ENCODE assay signal across 11 cellular contexts in the genomic region with DNA sequence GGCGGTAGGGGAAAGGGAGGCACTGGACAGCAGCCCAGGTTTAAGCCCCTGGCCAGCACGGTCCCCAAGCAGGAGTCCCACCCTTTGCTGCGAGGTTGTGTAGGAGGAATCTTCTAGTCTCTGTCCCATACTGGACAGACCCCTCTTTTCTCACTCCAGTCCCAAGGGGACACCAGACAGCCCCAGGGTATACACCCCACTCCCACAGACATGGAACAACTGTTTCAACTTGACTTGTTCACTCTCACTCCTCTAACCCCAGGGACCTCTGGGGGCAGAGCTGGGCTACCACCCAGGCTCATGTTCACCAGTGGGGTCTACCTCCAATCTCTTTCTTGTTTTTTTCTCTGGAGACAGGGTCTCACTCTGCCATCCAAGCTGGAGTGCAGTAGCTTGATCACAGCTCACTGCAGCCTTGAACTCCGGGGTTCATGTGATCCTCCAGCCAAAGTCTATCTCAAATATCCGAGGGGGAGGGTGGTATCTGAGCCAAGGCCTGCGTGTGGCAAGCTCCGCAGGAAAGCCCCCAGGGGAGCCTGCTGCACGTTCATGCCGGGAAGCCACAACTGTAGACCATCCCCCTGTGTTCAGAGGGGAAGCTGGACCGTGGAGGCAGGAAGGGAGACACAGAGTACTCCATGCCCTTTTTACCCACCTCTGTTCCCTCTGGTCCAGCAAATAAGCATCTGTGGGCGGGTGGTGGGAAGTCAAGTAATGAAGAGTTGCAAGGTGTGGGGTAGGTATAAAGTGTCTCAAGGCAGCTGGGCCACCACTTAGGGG. TPM values are rescaled to one million over a fixed set of nuclear protein-coding genes. Genes with fewer than 3 reads are reported as not detected.
A peak's percentile ranks its signal among the peaks of the same experiment; 100 is the strongest.
DNase-seq lines count a peak whose midpoint lies in the region; ATAC-seq and TF ChIP-seq lines count a peak whose summit lies in the region.
"Had no signal": no experiment of that assay in that cellular context is flagged by ENCODE, and none has a peak within 500 bp of the region (broad histone marks: within the 10 kb centered on the region; RNA-seq: fewer than 3 reads in every experiment).

No MANE protein-coding gene starts in this region.

- peaks cover 19% of the 10 kb centered on the region for H3K4me1 ChIP-seq in hepatocyte (ENCODE audit: insufficient read depth)

- no peaks in the 10 kb centered on the region for H3K27me3 ChIP-seq in hepatocyte
- H3K27me3 ChIP-seq: esophagus muscularis mucosa had no signal

- no peak overlapping the region for H3K27ac ChIP-seq in hepatocyte

- TF ChIP-seq CTCF in activated B cell treated with CpG ODN at 0.5 μM for 24 hours (IDR thresholded peaks at IDR 0.05) (no peak), hepatocyte (IDR thresholded peaks at IDR 0.05; ENCODE audit: poor library complexity) (no peak)

- peaks cover 33% of the 10 kb centered on the region for H3K4me1 Mint-ChIP-seq in activated T-cell treated with anti-CD3 and anti-CD28 coated beads, Interleukin-2, amount 50 U/mL, for 24 hours (ENCODE audit: low read depth)
- peaks cover 34% of the 10 kb centered on the region for H3K4me1 Mint-ChIP-seq in activated B cell treated with CpG ODN at 0.5 μM for 24 hours
- peaks cover 44% of the 10 kb centered on the region for H3K4me1 Mint-ChIP-seq in stimulated activated naive CD8-positive, alpha-beta T cell treated with anti-CD3 and anti-CD28 coated beads, Interleukin-15, amount 100 ng/mL, for 72 hours

- no peaks in the 10 kb centered on the region for H3K9me3 ChIP-seq in hepatocyte (ENCODE audit: low read depth)
- H3K9me3 ChIP-seq: esophagus muscularis mucosa had no signal

- H2AFZ ChIP-seq in hepatocyte: no peak overlapping the region

- peak overlapping the region; percentile 88 for H3K4me2 ChIP-seq in hepatocyte

- H3K36me3 ChIP-seq in hepatocyte (replicated peaks; ENCODE audit: insufficient read depth, low read depth): no peaks in the 10 kb centered on the region

- no peaks in the 10 kb centered on the region for H3K9me2 ChIP-seq in hepatocyte (replicated peaks; ENCODE audit: insufficient read depth)

- H4K20me1 ChIP-seq in hepatocyte (ENCODE audit: insufficient read depth, poor library complexity, severe bottlenecking): no peaks in the 10 kb centered on the region

- H3K79me2 ChIP-seq in hepatocyte: peaks cover 33% of the 10 kb centered on the region

- H3K27me3 Mint-ChIP-seq in activated T-cell treated with anti-CD3 and anti-CD28 coated beads, Interleukin-2, amount 50 U/mL, for 24 hours: no peaks in the 10 kb centered on the region
- no peaks in the 10 kb centered on the region for H3K27me3 Mint-ChIP-seq in activated B cell treated with CpG ODN at 0.5 μM for 24 hours
- no peaks in the 10 kb centered on the region for H3K27me3 Mint-ChIP-seq in stimulated activated naive CD8-positive, alpha-beta T cell treated with anti-CD3 and anti-CD28 coated beads, Interleukin-15, amount 100 ng/mL, for 72 hours

- H3K27ac Mint-ChIP-seq in activated T-cell treated with anti-CD3 and anti-CD28 coated beads, Interleukin-2, amount 50 U/mL, for 24 hours: peak overlapping the region; percentile 78
- H3K27ac Mint-ChIP-seq in activated B cell treated with CpG ODN at 0.5 μM for 24 hours: peak overlapping the region; percentile 62
- peak overlapping the region in 1 of 2 donors; percentile 55 for H3K27ac Mint-ChIP-seq in stimulated activated naive CD8-positive, alpha-beta T cell treated with anti-CD3 and anti-CD28 coated beads, Interleukin-15, amount 100 ng/mL, for 72 hours

- CTCF ChIA-PET in activated B cell treated with CpG ODN at 0.5 μM for 24 hours (lab: Charles Lee): no interaction called here

- 67% methylated on average over 11 of the region's 11 CpGs for WGBS in hepatocyte (ENCODE audit: low lambda C conversion rate, missing lambda C conversion rate)

- peak overlapping the region; percentile 85 for H3K4me3 Mint-ChIP-seq in activated T-cell treated with anti-CD3 and anti-CD28 coated beads, Interleukin-2, amount 50 U/mL, for 24 hours
- H3K4me3 Mint-ChIP-seq in activated B cell treated with CpG ODN at 0.5 μM for 24 hours: peak overlapping the region; percentile 84
- peak overlapping the region; percentile 98 to 99 for H3K4me3 Mint-ChIP-seq in stimulated activated naive CD8-positive, alpha-beta T cell treated with anti-CD3 and anti-CD28 coated beads, Interleukin-15, amount 100 ng/mL, for 72 hours

- POLR2A ChIA-PET in activated B cell treated with CpG ODN at 0.5 μM for 24 hours (lab: Charles Lee): interaction anchor here (0.6 to 1.5 kb wide), 5 partner anchors 10 to 182 kb away, joined by 3 to 5 read pairs (median 3); no protein-coding TSS in a partner anchor

- DNase-seq in activated T-cell treated with anti-CD3 and anti-CD28 coated beads, Interleukin-2, amount 50 U/mL, for 24 hours: no peak
- DNase-seq in activated T-cell treated with anti-CD3 and anti-CD28 coated beads, Interleukin-2, amount 50 U/mL, for 1 hour: no peak
- DNase-seq in activated B cell treated with CpG ODN at 0.5 μM for 24 hours (no peak), hepatocyte (ENCODE audit: low spot score) (no peak), NCI-H345 (lab: John Stamatoyannopoulos, UW) (no peak)
- no peak for DNase-seq in stimulated activated naive CD8-positive, alpha-beta T cell treated with anti-CD3 and anti-CD28 coated beads, Interleukin-15, amount 100 ng/mL, for 72 hours
- DNase-seq in central memory CD4-positive, alpha-beta T cell: no peak
- DNase-seq: NCI-H1417 treated with DMSO at 0.1 percent for 48 hours had no signal

- ATAC-seq in activated B cell treated with CpG ODN at 0.5 μM for 24 hours (ENCODE audit: low read depth) (no peak), HG02884 (IDR thresholded peaks at IDR 0.05; ENCODE audit: unreplicated experiment) (no peak)
- no peak for ATAC-seq in stimulated activated naive CD8-positive, alpha-beta T cell treated with anti-CD3 and anti-CD28 coated beads, Interleukin-15, amount 100 ng/mL, for 72 hours

- peaks cover 63% of the 10 kb centered on the region for H3K36me3 Mint-ChIP-seq in activated T-cell treated with anti-CD3 and anti-CD28 coated beads, Interleukin-2, amount 50 U/mL, for 24 hours (ENCODE audit: low read depth)
- peaks cover 42% of the 10 kb centered on the region for H3K36me3 Mint-ChIP-seq in activated B cell treated with CpG ODN at 0.5 μM for 24 hours (ENCODE audit: low read depth)

- H3K9me3 Mint-ChIP-seq in activated T-cell treated with anti-CD3 and anti-CD28 coated beads, Interleukin-2, amount 50 U/mL, for 24 hours: no peaks in the 10 kb centered on the region
- H3K9me3 Mint-ChIP-seq in activated B cell treated with CpG ODN at 0.5 μM for 24 hours: no peaks in the 10 kb centered on the region
- no peaks in the 10 kb centered on the region for H3K9me3 Mint-ChIP-seq in stimulated activated naive CD8-positive, alpha-beta T cell treated with anti-CD3 and anti-CD28 coated beads, Interleukin-15, amount 100 ng/mL, for 72 hours

- H3K4me3 ChIP-seq in hepatocyte: no peak overlapping the region

- intact Hi-C loops in activated B cell treated with CpG ODN at 0.5 μM for 24 hours (cut with micrococcal nuclease): loop anchor here (5.0 to 10.0 kb wide), 4 partner anchors 197 to 901 kb away; a partner anchor contains a TSS

RNA-seq across cellular contexts. Expression of a gene that starts 1.8 kb away (rescaled TPM):
- 86.7 and 89.2 TPM in 2 replicates for total RNA-seq in activated B cell treated with CpG ODN at 0.5 μM for 24 hours
- 29.4 and 36.5 TPM in 2 replicates for total RNA-seq in hepatocyte
- 68.1 and 81.7 TPM in 2 replicates for polyA plus RNA-seq in hepatocyte

RNA-seq across cellular contexts. Expression of a gene that starts 23.5 kb away (rescaled TPM):
- total RNA-seq in activated B cell treated with CpG ODN at 0.5 μM for 24 hours: not detected in 2 replicates
- total RNA-seq in hepatocyte: 5.3 and 14.3 TPM in 2 replicates
- polyA plus RNA-seq in hepatocyte: 5.6 and 12.8 TPM in 2 replicates
- polyA plus RNA-seq: BJ had no signal

RNA-seq across cellular contexts. Expression of a gene that starts 34.3 kb away (rescaled TPM):
- total RNA-seq in activated B cell treated with CpG ODN at 0.5 μM for 24 hours (47.7 and 53.6 TPM in 2 replicates), hepatocyte (88.1 and 102 TPM in 2 replicates)
- polyA plus RNA-seq in hepatocyte: 86.6 and 92.6 TPM in 2 replicates

RNA-seq across cellular contexts. Expression of a gene that starts 57.7 kb away (rescaled TPM):
- 8.0 and 9.4 TPM in 2 replicates for total RNA-seq in activated B cell treated with CpG ODN at 0.5 μM for 24 hours
- 52.4 and 62.3 TPM in 2 replicates for total RNA-seq in hepatocyte
- polyA plus RNA-seq in hepatocyte: 40.1 and 51.0 TPM in 2 replicates

RNA-seq across cellular contexts. Expression of a gene that starts 58.6 kb away (rescaled TPM):
- total RNA-seq in activated B cell treated with CpG ODN at 0.5 μM for 24 hours: 10.4 and 11.1 TPM in 2 replicates
- total RNA-seq in hepatocyte: 9.6 and 10.3 TPM in 2 replicates
- 7.0 and 8.0 TPM in 2 replicates for polyA plus RNA-seq in hepatocyte
